12 cellular contexts compared by ENCODE assay signal in genomic region chr14:63890553-63890952, GRCh38. TPM values are rescaled to one million over a fixed set of nuclear protein-coding genes. Genes with fewer than 3 reads are reported as not detected.
A peak's percentile ranks its signal among the peaks of the same experiment; 100 is the strongest.
DNase-seq lines count a peak whose midpoint lies in the region; ATAC-seq and TF ChIP-seq lines count a peak whose summit lies in the region.
"Had no signal": no experiment of that assay in that cellular context is flagged by ENCODE, and none has a peak within 500 bp of the region (broad histone marks: within the 10 kb centered on the region; RNA-seq: fewer than 3 reads in every experiment).

No MANE protein-coding gene starts in this region.

- H3K36me3 Mint-ChIP-seq in activated naive CD8-positive, alpha-beta T cell treated with anti-CD3 and anti-CD28 coated beads, Interleukin-2, amount 10 ng/mL, durations not matched to agents 7 days and 5 days = peaks cover 24% of the 10 kb centered on the region
- H3K36me3 Mint-ChIP-seq in activated naive CD8-positive, alpha-beta T cell treated with anti-CD3 and anti-CD28 coated beads for 36 hours = no peaks in the 10 kb centered on the region

- no peaks in the 10 kb centered on the region for H3K27me3 ChIP-seq in mammary epithelial cell (ENCODE audit: insufficient read depth, low read length)
- H3K27me3 ChIP-seq in transverse colon = no peaks in the 10 kb centered on the region
- H3K27me3 ChIP-seq: upper lobe of right lung had no signal

- no peaks in the 10 kb centered on the region for H3K9me3 ChIP-seq in mammary epithelial cell (replicated peaks; ENCODE audit: insufficient read depth, low read length)
- H3K9me3 ChIP-seq in transverse colon = no peaks in the 10 kb centered on the region
- H3K9me3 ChIP-seq: upper lobe of right lung had no signal

- TF ChIP-seq CTCF in mammary epithelial cell (conservative IDR thresholded peaks at IDR 0.05 in 1 of 2, IDR thresholded peaks at IDR 0.05 in 1 of 2; ENCODE audit: extremely low read depth in 1 of 2, insufficient read depth in 1 of 2, low read depth in 1 of 2, low read length in 2 of 2) (no peak), transverse colon (IDR thresholded peaks at IDR 0.05) (no peak)

- DNase-seq in activated naive CD8-positive, alpha-beta T cell treated with anti-CD3 and anti-CD28 coated beads, Interleukin-2, amount 10 ng/mL, durations not matched to agents 7 days and 5 days = no peak
- DNase-seq in activated naive CD8-positive, alpha-beta T cell treated with anti-CD3 and anti-CD28 coated beads for 36 hours = no peak
- DNase-seq in mammary epithelial cell (peak; percentile 35), kidney tubule cell (ENCODE audit: low spot score) (peak; percentile 65), transverse colon (no peak), hepatic stellate cell (ENCODE audit: low spot score) (no peak)
- DNase-seq: activated CD4-positive, alpha-beta memory T cell treated with anti-CD3 and anti-CD28 coated beads, Interleukin-2, amount 10 ng/mL, durations not matched to agents 7 days and 5 days; central memory CD4-positive, alpha-beta T cell; NCI-H2029 treated with DMSO at 0.1 percent for 48 hours; upper lobe of right lung had no signal

- H3K4me1 ChIP-seq in mammary epithelial cell (ENCODE audit: insufficient read depth, low read length) = peaks cover 10% of the 10 kb centered on the region
- H3K4me1 ChIP-seq in transverse colon = peaks cover 7 to 60% (median 35%) of the 10 kb centered on the region in 4 donors

- no TSS peak for BruUV-seq in mammary epithelial cell (replicated peaks; lab: Mats Ljungman, UMichigan)

- H3K36me3 ChIP-seq in mammary epithelial cell (ENCODE audit: insufficient read depth, low read length) = no peaks in the 10 kb centered on the region
- H3K36me3 ChIP-seq in transverse colon = no peaks in the 10 kb centered on the region
- H3K36me3 ChIP-seq: upper lobe of right lung had no signal

- H3K27ac ChIP-seq in mammary epithelial cell (ENCODE audit: insufficient read depth, low read depth, low read length) (no peak overlapping the region), transverse colon (peak overlapping the region; percentile 1 to 30 (median 20))

- H3K4me3 ChIP-seq in mammary epithelial cell (replicated peaks in 1 of 3; ENCODE audit: insufficient read depth in 1 of 3, low read depth in 2 of 3, low read length in 3 of 3) (no peak overlapping the region), transverse colon (no peak overlapping the region)
- H3K4me3 ChIP-seq: upper lobe of right lung had no signal

- intact Hi-C loops in mammary epithelial cell (cut with micrococcal nuclease) (no loop called here), transverse colon (cut with DNase I; ENCODE audit: low total_unique reads) (no loop called here)

- peaks cover 26% of the 10 kb centered on the region for H3K4me1 Mint-ChIP-seq in activated naive CD8-positive, alpha-beta T cell treated with anti-CD3 and anti-CD28 coated beads, Interleukin-2, amount 10 ng/mL, durations not matched to agents 7 days and 5 days
- peaks cover 11% of the 10 kb centered on the region for H3K4me1 Mint-ChIP-seq in activated naive CD8-positive, alpha-beta T cell treated with anti-CD3 and anti-CD28 coated beads for 36 hours

- H3K79me2 ChIP-seq in mammary epithelial cell (ENCODE audit: insufficient read depth, low read length) = peaks cover 44% of the 10 kb centered on the region

- CTCF ChIA-PET in mammary epithelial cell (lab: Charles Lee; ENCODE audit: low non-redundant PET) = no interaction called here

- H3K27ac Mint-ChIP-seq in activated naive CD8-positive, alpha-beta T cell treated with anti-CD3 and anti-CD28 coated beads, Interleukin-2, amount 10 ng/mL, durations not matched to agents 7 days and 5 days = peak overlapping the region; percentile 32
- H3K27ac Mint-ChIP-seq in activated naive CD8-positive, alpha-beta T cell treated with anti-CD3 and anti-CD28 coated beads for 36 hours = no peak overlapping the region
- H3K27ac Mint-ChIP-seq: activated CD4-positive, alpha-beta memory T cell treated with anti-CD3 and anti-CD28 coated beads, Interleukin-2, amount 10 ng/mL, durations not matched to agents 7 days and 5 days had no signal

- H2AFZ ChIP-seq in mammary epithelial cell (ENCODE audit: low read depth, low read length) = no peak overlapping the region

- no peak overlapping the region for H3K9ac ChIP-seq in mammary epithelial cell (ENCODE audit: insufficient read depth, low read length)

- H3K4me2 ChIP-seq in mammary epithelial cell (ENCODE audit: insufficient read depth, low read depth, low read length) = no peak overlapping the region

- no peaks in the 10 kb centered on the region for H4K20me1 ChIP-seq in mammary epithelial cell (ENCODE audit: insufficient read depth, low read length)

- H3K4me3 Mint-ChIP-seq in activated naive CD8-positive, alpha-beta T cell treated with anti-CD3 and anti-CD28 coated beads, Interleukin-2, amount 10 ng/mL, durations not matched to agents 7 days and 5 days = no peak overlapping the region
- no peak overlapping the region for H3K4me3 Mint-ChIP-seq in activated naive CD8-positive, alpha-beta T cell treated with anti-CD3 and anti-CD28 coated beads for 36 hours
- H3K4me3 Mint-ChIP-seq: activated CD4-positive, alpha-beta memory T cell treated with anti-CD3 and anti-CD28 coated beads, Interleukin-2, amount 10 ng/mL, durations not matched to agents 7 days and 5 days had no signal

- no peak for TF ChIP-seq EP300 in transverse colon (IDR thresholded peaks at IDR 0.05; ENCODE audit: low read depth)

- POLR2A ChIA-PET in activated naive CD8-positive, alpha-beta T cell treated with anti-CD3 and anti-CD28 coated beads, Interleukin-2, amount 10 ng/mL, durations not matched to agents 7 days and 5 days (lab: Charles Lee) = no interaction called here

- dilution Hi-C loops in mammary epithelial cell (cut with HindIII; ENCODE audit: low sequenced_read_pairs) = no loop called here

- no peak for ATAC-seq in activated naive CD8-positive, alpha-beta T cell treated with anti-CD3 and anti-CD28 coated beads, Interleukin-2, amount 10 ng/mL, durations not matched to agents 7 days and 5 days (ENCODE audit: low read depth)
- ATAC-seq in GM19328 (IDR thresholded peaks at IDR 0.05; ENCODE audit: unreplicated experiment) (no peak), HG02970 (IDR thresholded peaks at IDR 0.05; ENCODE audit: low FRiP score, unreplicated experiment) (no peak)
- ATAC-seq: upper lobe of right lung had no signal

- TF ChIP-seq POLR2A in transverse colon (IDR thresholded peaks at IDR 0.05) = no peak

- no peaks in the 10 kb centered on the region for H3K27me3 Mint-ChIP-seq in activated naive CD8-positive, alpha-beta T cell treated with anti-CD3 and anti-CD28 coated beads, Interleukin-2, amount 10 ng/mL, durations not matched to agents 7 days and 5 days
- no peaks in the 10 kb centered on the region for H3K27me3 Mint-ChIP-seq in activated naive CD8-positive, alpha-beta T cell treated with anti-CD3 and anti-CD28 coated beads for 36 hours
- H3K27me3 Mint-ChIP-seq: activated CD4-positive, alpha-beta memory T cell treated with anti-CD3 and anti-CD28 coated beads, Interleukin-2, amount 10 ng/mL, durations not matched to agents 7 days and 5 days had no signal

- in situ Hi-C loops in mammary epithelial cell (cut with MboI; ENCODE audit: low sequenced_read_pairs in 2 of 2) = no loop called here
- in situ Hi-C loops in transverse colon (cut with MboI; ENCODE audit: low pct_ligation_motif_present in 1 of 4, low pct_unique_long_range_greater_than_20kb in 1 of 4, low sequenced_read_pairs in 3 of 4) = no loop called here

- no peaks in the 10 kb centered on the region for H3K9me3 Mint-ChIP-seq in activated naive CD8-positive, alpha-beta T cell treated with anti-CD3 and anti-CD28 coated beads, Interleukin-2, amount 10 ng/mL, durations not matched to agents 7 days and 5 days
- H3K9me3 Mint-ChIP-seq in activated naive CD8-positive, alpha-beta T cell treated with anti-CD3 and anti-CD28 coated beads for 36 hours = no peaks in the 10 kb centered on the region
- H3K9me3 Mint-ChIP-seq: activated CD4-positive, alpha-beta memory T cell treated with anti-CD3 and anti-CD28 coated beads, Interleukin-2, amount 10 ng/mL, durations not matched to agents 7 days and 5 days had no signal

- 85% methylated on average over 1 of the region's 1 CpG for WGBS in mammary epithelial cell (ENCODE audit: low coverage, missing lambda C conversion rate)
- WGBS in transverse colon (ENCODE audit: low coverage in 1 of 2), 2 donors = 40 to 88% methylated on average over 1 of the region's 1 CpG

RNA-seq across cellular contexts. Expression of gene SYNE2, which starts 37.7 kb away (rescaled TPM):
- 100 to 1,000 TPM; 233 to 245 TPM for total RNA-seq in activated naive CD8-positive, alpha-beta T cell treated with anti-CD3 and anti-CD28 coated beads, Interleukin-2, amount 10 ng/mL, durations not matched to agents 7 days and 5 days
- total RNA-seq in activated naive CD8-positive, alpha-beta T cell treated with anti-CD3 and anti-CD28 coated beads for 36 hours = 10 to 100 TPM; 25.2 to 30.9 TPM
- total RNA-seq in mammary epithelial cell (10 to 100 TPM; 44.6 to 65.3 TPM), transverse colon (100 to 1,000 TPM; 242 to 491 (median 304) TPM)
- polyA plus RNA-seq in mammary epithelial cell = 11.5 TPM
- 157 TPM for polyA minus RNA-seq in mammary epithelial cell

Comparison
In these comparisons a context has a peak if more than half of its experiments do, and no peak if none do; other contexts are left out.
1. DNase-seq: peak in mammary epithelial cell (single experiment) and kidney tubule cell (single experiment); none in activated naive CD8-positive, alpha-beta T cell treated with anti-CD3 and anti-CD28 coated beads, Interleukin-2, amount 10 ng/mL, durations not matched to agents 7 days and 5 days (single experiment), activated naive CD8-positive, alpha-beta T cell treated with anti-CD3 and anti-CD28 coated beads for 36 hours (single experiment), transverse colon (single experiment) and hepatic stellate cell (single experiment).